Comparison of ENCODE assay signal across 1 cellular context in genomic region chr22:38843716-38844660, GRCh38.
TF ChIP-seq lines count a peak whose summit lies in the region.

TSS of gene NPTXR (minus strand) at chr22:38844028.

TF ChIP-seq in HepG2, 621 proteins besides CTCF, POLR2A, EP300 and RAD21 (continued from another document and continues in another):
- TF ChIP-seq PAXIP1 (CRISPR knock-in tag; conservative IDR thresholded peaks at IDR 0.05) (peak; percentile 84), KDM6A (CRISPR knock-in tag; IDR thresholded peaks at IDR 0.05; ENCODE audit: low read depth) (peak; percentile 34; the same call in 1 of the 2 replicates), SIN3B (IDR thresholded peaks at IDR 0.05; ENCODE audit: low read length) (no peak), SRF (IDR thresholded peaks at IDR 0.05; ENCODE audit: low read depth, low read length) (no peak), ZNF776 (CRISPR knock-in tag; IDR thresholded peaks at IDR 0.05) (0 out of 2 replicates have a peak, but pooled peaks have one; percentile 68), ZNF687 (CRISPR knock-in tag; IDR thresholded peaks at IDR 0.05) (peak; percentile 56), ZNF543 (CRISPR knock-in tag; IDR thresholded peaks at IDR 0.05) (no peak), RXRB (CRISPR knock-in tag; IDR thresholded peaks at IDR 0.05; ENCODE audit: borderline replicate concordance) (0 out of 2 replicates have a peak, but pooled peaks have one; percentile 16), REXO4 (CRISPR knock-in tag; IDR thresholded peaks at IDR 0.05; ENCODE audit: borderline replicate concordance) (no peak), ZNF772 (CRISPR knock-in tag; IDR thresholded peaks at IDR 0.05) (0 out of 2 replicates have a peak, but pooled peaks have one; percentile 33), ZNF547 (CRISPR knock-in tag; IDR thresholded peaks at IDR 0.05) (0 out of 2 replicates have a peak, but pooled peaks have one; percentile 42), MAZ (IDR thresholded peaks at IDR 0.05; ENCODE audit: borderline replicate concordance, low read depth, low read length) (peak; percentile 52; the same call in 1 of the 2 replicates), MAZ (CRISPR knock-in tag; IDR thresholded peaks at IDR 0.05; ENCODE audit: low read depth) (no peak; the same call in 1 of the 2 replicates), MYPOP (CRISPR knock-in tag; IDR thresholded peaks at IDR 0.05) (0 out of 2 replicates have a peak, but pooled peaks have one; percentile 35), ZFX (CRISPR knock-in tag; IDR thresholded peaks at IDR 0.05; ENCODE audit: low read depth) (0 out of 2 replicates have a peak, but pooled peaks have one; percentile 45), PHF20 (CRISPR knock-in tag; IDR thresholded peaks at IDR 0.05) (no peak), TAF15 (IDR thresholded peaks at IDR 0.05; ENCODE audit: low read depth, low read length, poor library complexity, severe bottlenecking) (no peak), BRD4 (CRISPR knock-in tag; IDR thresholded peaks at IDR 0.05) (peak; percentile 33; the same call in 1 of the 2 replicates), TARDBP (CRISPR knock-in tag; IDR thresholded peaks at IDR 0.05) (peak; percentile 51; the same call in 1 of the 2 replicates), PITX1 (CRISPR knock-in tag; IDR thresholded peaks at IDR 0.05) (0 out of 2 replicates have a peak, but pooled peaks have one; percentile 20), ZGPAT (CRISPR knock-in tag; IDR thresholded peaks at IDR 0.05) (0 out of 2 replicates have a peak, but pooled peaks have one; percentile 22), ZNF800 (CRISPR knock-in tag; IDR thresholded peaks at IDR 0.05) (0 out of 2 replicates have a peak, but pooled peaks have one; percentile 25)
- TF ChIP-seq, protein P1, sequence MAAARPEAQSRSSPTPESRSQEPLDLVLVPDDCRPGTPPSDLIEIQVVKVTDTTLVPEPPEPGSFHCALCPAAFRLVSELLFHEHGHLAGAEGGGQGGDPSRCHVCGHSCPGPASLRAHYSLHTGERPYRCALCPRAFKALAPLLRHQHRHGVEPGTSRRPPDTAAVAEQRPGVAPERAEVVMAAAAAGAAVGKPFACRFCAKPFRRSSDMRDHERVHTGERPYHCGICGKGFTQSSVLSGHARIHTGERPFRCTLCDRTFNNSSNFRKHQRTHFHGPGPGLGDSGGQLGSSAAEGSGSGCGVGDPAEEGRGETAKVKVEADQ (CRISPR knock-in tag; IDR thresholded peaks at IDR 0.05; ENCODE audit: borderline replicate concordance), result 0 out of 2 replicates have a peak, but pooled peaks have one; percentile 51
- TF ChIP-seq, protein P2, sequence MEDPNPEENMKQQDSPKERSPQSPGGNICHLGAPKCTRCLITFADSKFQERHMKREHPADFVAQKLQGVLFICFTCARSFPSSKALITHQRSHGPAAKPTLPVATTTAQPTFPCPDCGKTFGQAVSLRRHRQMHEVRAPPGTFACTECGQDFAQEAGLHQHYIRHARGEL (CRISPR knock-in tag; IDR thresholded peaks at IDR 0.05), result 0 out of 2 replicates have a peak, but pooled peaks have one; percentile 23
- TF ChIP-seq, protein P3, sequence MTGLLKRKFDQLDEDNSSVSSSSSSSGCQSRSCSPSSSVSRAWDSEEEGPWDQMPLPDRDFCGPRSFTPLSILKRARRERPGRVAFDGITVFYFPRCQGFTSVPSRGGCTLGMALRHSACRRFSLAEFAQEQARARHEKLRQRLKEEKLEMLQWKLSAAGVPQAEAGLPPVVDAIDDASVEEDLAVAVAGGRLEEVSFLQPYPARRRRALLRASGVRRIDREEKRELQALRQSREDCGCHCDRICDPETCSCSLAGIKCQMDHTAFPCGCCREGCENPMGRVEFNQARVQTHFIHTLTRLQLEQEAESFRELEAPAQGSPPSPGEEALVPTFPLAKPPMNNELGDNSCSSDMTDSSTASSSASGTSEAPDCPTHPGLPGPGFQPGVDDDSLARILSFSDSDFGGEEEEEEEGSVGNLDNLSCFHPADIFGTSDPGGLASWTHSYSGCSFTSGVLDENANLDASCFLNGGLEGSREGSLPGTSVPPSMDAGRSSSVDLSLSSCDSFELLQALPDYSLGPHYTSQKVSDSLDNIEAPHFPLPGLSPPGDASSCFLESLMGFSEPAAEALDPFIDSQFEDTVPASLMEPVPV (CRISPR knock-in tag; IDR thresholded peaks at IDR 0.05), result 0 out of 2 replicates have a peak, but pooled peaks have one; percentile 11
- TF ChIP-seq, protein P4, sequence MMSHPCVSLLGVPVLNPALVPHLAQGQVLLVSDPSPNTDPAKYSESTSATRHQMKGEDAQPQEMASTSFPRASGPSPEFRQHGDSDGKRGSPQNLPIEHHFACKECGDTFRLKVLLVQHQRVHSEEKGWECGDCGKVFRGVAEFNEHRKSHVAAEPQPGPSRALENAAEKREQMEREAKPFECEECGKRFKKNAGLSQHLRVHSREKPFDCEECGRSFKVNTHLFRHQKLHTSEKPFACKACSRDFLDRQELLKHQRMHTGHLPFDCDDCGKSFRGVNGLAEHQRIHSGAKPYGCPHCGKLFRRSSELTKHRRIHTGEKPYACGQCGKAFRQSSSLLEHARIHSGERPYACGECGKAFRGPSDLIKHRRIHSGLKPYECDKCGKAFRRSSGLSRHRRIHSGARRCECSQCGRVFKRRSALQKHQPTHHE (CRISPR knock-in tag; IDR thresholded peaks at IDR 0.05; ENCODE audit: borderline replicate concordance), result no peak
- TF ChIP-seq, protein P5, sequence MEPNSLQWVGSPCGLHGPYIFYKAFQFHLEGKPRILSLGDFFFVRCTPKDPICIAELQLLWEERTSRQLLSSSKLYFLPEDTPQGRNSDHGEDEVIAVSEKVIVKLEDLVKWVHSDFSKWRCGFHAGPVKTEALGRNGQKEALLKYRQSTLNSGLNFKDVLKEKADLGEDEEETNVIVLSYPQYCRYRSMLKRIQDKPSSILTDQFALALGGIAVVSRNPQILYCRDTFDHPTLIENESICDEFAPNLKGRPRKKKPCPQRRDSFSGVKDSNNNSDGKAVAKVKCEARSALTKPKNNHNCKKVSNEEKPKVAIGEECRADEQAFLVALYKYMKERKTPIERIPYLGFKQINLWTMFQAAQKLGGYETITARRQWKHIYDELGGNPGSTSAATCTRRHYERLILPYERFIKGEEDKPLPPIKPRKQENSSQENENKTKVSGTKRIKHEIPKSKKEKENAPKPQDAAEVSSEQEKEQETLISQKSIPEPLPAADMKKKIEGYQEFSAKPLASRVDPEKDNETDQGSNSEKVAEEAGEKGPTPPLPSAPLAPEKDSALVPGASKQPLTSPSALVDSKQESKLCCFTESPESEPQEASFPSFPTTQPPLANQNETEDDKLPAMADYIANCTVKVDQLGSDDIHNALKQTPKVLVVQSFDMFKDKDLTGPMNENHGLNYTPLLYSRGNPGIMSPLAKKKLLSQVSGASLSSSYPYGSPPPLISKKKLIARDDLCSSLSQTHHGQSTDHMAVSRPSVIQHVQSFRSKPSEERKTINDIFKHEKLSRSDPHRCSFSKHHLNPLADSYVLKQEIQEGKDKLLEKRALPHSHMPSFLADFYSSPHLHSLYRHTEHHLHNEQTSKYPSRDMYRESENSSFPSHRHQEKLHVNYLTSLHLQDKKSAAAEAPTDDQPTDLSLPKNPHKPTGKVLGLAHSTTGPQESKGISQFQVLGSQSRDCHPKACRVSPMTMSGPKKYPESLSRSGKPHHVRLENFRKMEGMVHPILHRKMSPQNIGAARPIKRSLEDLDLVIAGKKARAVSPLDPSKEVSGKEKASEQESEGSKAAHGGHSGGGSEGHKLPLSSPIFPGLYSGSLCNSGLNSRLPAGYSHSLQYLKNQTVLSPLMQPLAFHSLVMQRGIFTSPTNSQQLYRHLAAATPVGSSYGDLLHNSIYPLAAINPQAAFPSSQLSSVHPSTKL (CRISPR knock-in tag; IDR thresholded peaks at IDR 0.05), result peak; percentile 29; the same call in 1 of the 2 replicates
